ENCODE assay signal across 14 cellular contexts in the genomic region with DNA sequence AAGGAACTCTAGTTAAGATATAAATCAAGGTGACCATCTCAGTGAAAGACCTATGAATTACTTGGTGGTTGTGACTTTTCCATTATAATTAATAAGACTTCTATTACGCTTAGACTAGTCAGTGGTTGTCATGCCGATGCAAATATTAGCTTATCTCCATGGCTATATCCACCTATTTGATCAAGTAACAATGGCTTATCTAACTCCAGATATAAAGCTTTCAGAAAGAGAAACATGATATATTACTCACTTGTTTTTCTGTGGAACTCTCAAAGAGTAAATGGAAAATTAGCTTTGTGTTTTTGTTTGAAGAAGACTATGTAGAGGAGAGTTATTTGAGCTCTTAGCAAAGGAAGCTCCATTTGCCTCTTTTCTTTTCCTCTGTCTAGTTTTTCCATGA.
"Had no signal": no experiment of that assay in that cellular context is flagged by ENCODE, and none has a peak within 500 bp of the region (broad histone marks: within the 10 kb centered on the region; RNA-seq: fewer than 3 reads in every experiment).

No MANE protein-coding gene starts in this region.

- H3K36me3 Mint-ChIP-seq: activated CD4-positive, alpha-beta memory T cell treated with anti-CD3 and anti-CD28 coated beads for 36 hours; activated naive CD4-positive, alpha-beta T cell treated with anti-CD3 and anti-CD28 coated beads, Interleukin-2, amount 50 U/mL, for 72 hours; memory B cell; natural killer cell had no signal

- DNase-seq: activated CD4-positive, alpha-beta memory T cell treated with anti-CD3 and anti-CD28 coated beads for 36 hours; activated CD4-positive, CD25-positive, alpha-beta regulatory T cell treated with anti-CD3 and anti-CD28 coated beads, Interleukin-2, amount 50 U/mL, for 72 hours; activated effector memory CD4-positive, alpha-beta T cell treated with anti-CD3 and anti-CD28 coated beads, Interleukin-2, amount 50 U/mL, for 16 hours; activated T-cell treated with anti-CD3 and anti-CD28 coated beads, Interleukin-2, amount 50 U/mL, for 4 hours; esophagus squamous epithelium; foreskin melanocyte; heart right ventricle; left ventricle myocardium inferior; natural killer cell; stimulated activated CD4-positive, alpha-beta T cell treated with anti-CD3 and anti-CD28 coated beads, Interleukin-12 subunit alpha, Interleukin-12 subunit beta, amount 100 ng/mL, for 4 hours; stimulated activated naive CD4-positive, alpha-beta T cell; upper lobe of right lung had no signal

- H3K9me3 Mint-ChIP-seq: activated CD4-positive, alpha-beta memory T cell treated with anti-CD3 and anti-CD28 coated beads for 36 hours; activated T-cell treated with anti-CD3 and anti-CD28 coated beads, Interleukin-2, amount 50 U/mL, for 4 hours; natural killer cell had no signal

- H3K4me1 Mint-ChIP-seq: memory B cell, natural killer cell had no signal

- ATAC-seq: activated naive CD4-positive, alpha-beta T cell treated with anti-CD3 and anti-CD28 coated beads, Interleukin-2, amount 50 U/mL, for 72 hours; activated T-cell treated with anti-CD3 and anti-CD28 coated beads, Interleukin-2, amount 50 U/mL, for 4 hours; heart right ventricle; natural killer cell; upper lobe of right lung had no signal

- H3K27me3 Mint-ChIP-seq: activated CD4-positive, alpha-beta memory T cell treated with anti-CD3 and anti-CD28 coated beads for 36 hours had no signal

- H3K27ac Mint-ChIP-seq: activated CD4-positive, alpha-beta memory T cell treated with anti-CD3 and anti-CD28 coated beads for 36 hours; activated naive CD4-positive, alpha-beta T cell treated with anti-CD3 and anti-CD28 coated beads, Interleukin-2, amount 50 U/mL, for 72 hours; memory B cell; natural killer cell had no signal

- H3K4me3 Mint-ChIP-seq: activated CD4-positive, alpha-beta memory T cell treated with anti-CD3 and anti-CD28 coated beads for 36 hours; activated T-cell treated with anti-CD3 and anti-CD28 coated beads, Interleukin-2, amount 50 U/mL, for 4 hours; memory B cell; natural killer cell had no signal
